ENCODE assay signal across 21 cellular contexts in the genomic region with DNA sequence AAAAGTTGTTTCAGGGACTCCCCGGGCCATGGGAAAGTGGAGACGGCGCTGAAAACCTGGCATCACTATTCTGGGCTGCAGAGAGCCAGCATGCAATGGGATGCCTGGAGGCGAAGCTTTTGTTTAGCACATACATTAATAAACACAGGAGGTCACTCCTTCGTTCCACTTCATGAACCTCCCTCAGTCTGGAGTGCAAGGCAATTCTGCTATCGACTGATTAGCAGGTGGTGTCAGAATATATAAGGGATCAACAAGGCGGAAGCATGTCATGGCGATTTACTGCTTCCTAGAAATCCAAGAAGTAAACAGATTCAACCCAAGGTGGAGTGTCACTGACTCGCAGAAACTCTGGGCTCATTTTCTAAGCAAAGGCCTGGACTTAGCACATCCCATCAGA. TPM values are rescaled to one million over a fixed set of nuclear protein-coding genes. Genes with fewer than 3 reads are reported as not detected.
DNase-seq lines count a peak whose midpoint lies in the region; ATAC-seq, FAIRE-seq and TF ChIP-seq lines count a peak whose summit lies in the region.
"Had no signal": no experiment of that assay in that cellular context is flagged by ENCODE, and none has a peak within 500 bp of the region (broad histone marks: within the 10 kb centered on the region; RNA-seq: fewer than 3 reads in every experiment).

No MANE protein-coding gene starts in this region.

- WGBS in endodermal cell (ENCODE audit: insufficient coverage in 1 of 2, insufficient read length in 1 of 2), 2 experiments = 90 to 94% methylated on average over 7 to 9 of the region's 9 CpGs
- 99% methylated on average over 9 of the region's 9 CpGs for WGBS in HepG2 (ENCODE audit: low lambda C conversion rate)

- peaks cover 25% of the 10 kb centered on the region for H4K20me1 ChIP-seq in neural progenitor cell (ENCODE audit: low read depth)
- H4K20me1 ChIP-seq in HepG2 (ENCODE audit: insufficient read depth, low read length) = no peaks in the 10 kb centered on the region; the same call in 1 of the 2 replicates

- H3K4me3 Mint-ChIP-seq in endodermal cell = no peak overlapping the region
- H3K4me3 Mint-ChIP-seq in neural progenitor cell = peak overlapping the region; percentile 54
- no peak overlapping the region for H3K4me3 Mint-ChIP-seq in Calu3 (ENCODE audit: low read depth, unreplicated experiment)
- H3K4me3 Mint-ChIP-seq: CD14-positive monocyte had no signal

- TF ChIP-seq CTCF in endodermal cell (conservative IDR thresholded peaks at IDR 0.05) = no peak
- no peak for TF ChIP-seq CTCF in neural progenitor cell (IDR thresholded peaks at IDR 0.05)
- TF ChIP-seq CTCF in HepG2 (CRISPR knock-in tag; IDR thresholded peaks at IDR 0.05) = no peak
- no peak for TF ChIP-seq CTCF in Calu3 (IDR thresholded peaks at IDR 0.05; ENCODE audit: unreplicated experiment)

- H2AFZ ChIP-seq in neural progenitor cell (replicated peaks) = no peak overlapping the region
- H2AFZ ChIP-seq in HepG2 (ENCODE audit: low read length) = no peak overlapping the region

- no peak overlapping the region for H3K27ac Mint-ChIP-seq in endodermal cell
- peak overlapping the region; percentile 72 for H3K27ac Mint-ChIP-seq in neural progenitor cell
- no peak overlapping the region for H3K27ac Mint-ChIP-seq in Calu3 (ENCODE audit: unreplicated experiment)

- H3K27ac ChIP-seq in endodermal cell (ENCODE audit: low read depth, low read length) (peak overlapping the region; percentile 78), neural progenitor cell (no peak overlapping the region), HepG2 (ENCODE audit: extremely low read length, insufficient read depth, low read length) (no peak overlapping the region)
- H3K27ac ChIP-seq: 22Rv1 had no signal

- H3K4me1 Mint-ChIP-seq in endodermal cell (peaks cover 40% of the 10 kb centered on the region), neural progenitor cell (peaks cover 80% of the 10 kb centered on the region), Calu3 (ENCODE audit: low read depth, unreplicated experiment) (no peaks in the 10 kb centered on the region)
- H3K4me1 Mint-ChIP-seq: CD14-positive monocyte had no signal

- TF ChIP-seq RAD21 in HepG2 (CRISPR knock-in tag; IDR thresholded peaks at IDR 0.05) = no peak

- CTCF ChIA-PET in HepG2 (lab: Yijun Ruan, JAX; ENCODE audit: low intra/inter-chr PET ratio, low total read pairs) = no interaction called here
- CTCF ChIA-PET in Calu3 (lab: Charles Lee) = no interaction called here

- intact Hi-C loops in HepG2 (cut with micrococcal nuclease; ENCODE audit: unreplicated experiment) = no loop called here
- intact Hi-C loops in Calu3 (cut with micrococcal nuclease; ENCODE audit: unreplicated experiment) = no loop called here

- FAIRE-seq in HepG2 (lab: Jason Lieb, UNC) = no peak
- FAIRE-seq: GM12891, H1 had no signal

- H3K36me3 ChIP-seq in endodermal cell (ENCODE audit: control insufficient read depth, insufficient read depth, low read length) (peaks cover 34% of the 10 kb centered on the region), neural progenitor cell (no peaks in the 10 kb centered on the region), HepG2 (replicated peaks in 1 of 2; ENCODE audit: control insufficient read depth in 1 of 2, insufficient read depth in 2 of 2, low read length in 2 of 2) (peaks cover 1 to 22% of the 10 kb centered on the region in 2 experiments; a peak in 4 of 5 replicates)

- BruUV-seq in HepG2 (replicated peaks; lab: Mats Ljungman, UMichigan) (no TSS peak), Calu3 (replicated peaks; lab: Mats Ljungman, UMichigan) (no TSS peak)

- POLR2A ChIA-PET in HepG2 (lab: Yijun Ruan, JAX) = no interaction called here

- no peaks in the 10 kb centered on the region for H3K9me3 Mint-ChIP-seq in endodermal cell
- no peaks in the 10 kb centered on the region for H3K9me3 Mint-ChIP-seq in neural progenitor cell
- H3K9me3 Mint-ChIP-seq in Calu3 (ENCODE audit: low read depth, unreplicated experiment) = no peaks in the 10 kb centered on the region
- H3K9me3 Mint-ChIP-seq: CD14-positive monocyte had no signal

- H3F3A ChIP-seq in neural progenitor cell (ENCODE audit: low read depth) = peaks cover 26% of the 10 kb centered on the region

- peaks cover 21% of the 10 kb centered on the region for H3K36me3 Mint-ChIP-seq in endodermal cell (ENCODE audit: low read depth)
- peaks cover 13% of the 10 kb centered on the region for H3K36me3 Mint-ChIP-seq in neural progenitor cell
- peaks cover 36% of the 10 kb centered on the region for H3K36me3 Mint-ChIP-seq in Calu3 (ENCODE audit: insufficient read depth, unreplicated experiment)

- in situ Hi-C loops in HepG2 (cut with HindIII; ENCODE audit: extremely low pct_ligation_motif_present, low pct_unique_long_range_greater_than_20kb) = loop anchor here (10.0 kb wide), 1 partner anchor 58 kb away; no protein-coding TSS in a partner anchor

- H3K9ac ChIP-seq in endodermal cell (ENCODE audit: extremely low read depth, low read length, poor library complexity, severe bottlenecking) (no peak overlapping the region), neural progenitor cell (no peak overlapping the region), HepG2 (ENCODE audit: insufficient read depth, low read depth, low read length) (no peak overlapping the region)

- peaks cover 23% of the 10 kb centered on the region for H3K4me1 ChIP-seq in endodermal cell (ENCODE audit: control insufficient read depth, insufficient read depth, low read length)
- peaks cover 30% of the 10 kb centered on the region for H3K4me1 ChIP-seq in neural progenitor cell
- peaks cover 27% of the 10 kb centered on the region for H3K4me1 ChIP-seq in HepG2 (ENCODE audit: insufficient read depth, low read length)

- DNase-seq in NCI-H2107 (lab: John Stamatoyannopoulos, UW) (peak; percentile 5), NCI-H2107 treated with DMSO at 0.1 percent for 48 hours (lab: John Stamatoyannopoulos, UW; ENCODE audit: unreplicated experiment) (no peak), NCI-H69 (lab: John Stamatoyannopoulos, UW) (peak; percentile 14), endodermal cell (peak; percentile 41), neural progenitor cell (ENCODE audit: low spot score) (no peak), HepG2 (ENCODE audit: low spot score) (no peak), NCI-H510A (lab: John Stamatoyannopoulos, UW) (no peak), Calu3 (no peak)
- DNase-seq: AML-193, COR-L47, DMS153, NCI-H1092 treated with DMSO at 0.1 percent for 48 hours, NCI-H146, NCI-H2029 treated with DMSO at 0.1 percent for 48 hours, NCI-H524, RPMI8226, SHP77 treated with DMSO at 0.1 percent for 48 hours had no signal

- no peak for TF ChIP-seq POLR2A in HepG2 (IDR thresholded peaks at IDR 0.05; ENCODE audit: insufficient read depth in 1 of 2, low read depth in 2 of 2, low read length in 2 of 2)

- no peaks in the 10 kb centered on the region for H3K27me3 Mint-ChIP-seq in endodermal cell (ENCODE audit: insufficient read depth)
- H3K27me3 Mint-ChIP-seq in neural progenitor cell (ENCODE audit: insufficient read depth, low read depth) = peaks cover 3% of the 10 kb centered on the region
- no peaks in the 10 kb centered on the region for H3K27me3 Mint-ChIP-seq in Calu3 (ENCODE audit: unreplicated experiment)

- H3K27me3 ChIP-seq in endodermal cell (ENCODE audit: control insufficient read depth, insufficient read depth, low read length, poor library complexity, severe bottlenecking) = no peaks in the 10 kb centered on the region
- no peaks in the 10 kb centered on the region for H3K27me3 ChIP-seq in neural progenitor cell
- no peaks in the 10 kb centered on the region for H3K27me3 ChIP-seq in HepG2 (ENCODE audit: control insufficient read depth in 1 of 2, insufficient read depth in 2 of 2, low read length in 2 of 2)

- no peak overlapping the region for H3K4me2 ChIP-seq in neural progenitor cell
- no peak overlapping the region for H3K4me2 ChIP-seq in HepG2 (ENCODE audit: low read depth, low read length)

- no peak for ATAC-seq in HepG2

- H3K4me3 ChIP-seq in endodermal cell (ENCODE audit: low read length) (no peak overlapping the region), neural progenitor cell (no peak overlapping the region), HepG2 (replicated peaks in 1 of 3; ENCODE audit: insufficient read depth in 1 of 3, low read depth in 2 of 3, low read length in 3 of 3) (no peak overlapping the region)

- H3K9me3 ChIP-seq in endodermal cell (ENCODE audit: control insufficient read depth, low read length) (no peaks in the 10 kb centered on the region), neural progenitor cell (ENCODE audit: low read depth) (no peaks in the 10 kb centered on the region), HepG2 (ENCODE audit: low read length) (no peaks in the 10 kb centered on the region)

- no peak for TF ChIP-seq EP300 in HepG2 (IDR thresholded peaks at IDR 0.05; ENCODE audit: low read depth in 2 of 2, low read length in 2 of 2)
- TF ChIP-seq EP300 in HepG2 (CRISPR knock-in tag; IDR thresholded peaks at IDR 0.05; ENCODE audit: borderline replicate concordance) = no peak

- H3K79me2 ChIP-seq in neural progenitor cell (ENCODE audit: low read depth) (no peaks in the 10 kb centered on the region), HepG2 (ENCODE audit: insufficient read depth, low read length) (no peaks in the 10 kb centered on the region)

RNA-seq across cellular contexts. Expression of gene MN1, which starts 45.4 kb away (rescaled TPM):
- 10 to 100 TPM in 1 of 2 donors, 1 to 10 TPM in 1; 4.4 to 17.8 TPM for total RNA-seq in endodermal cell
- 41.5 TPM for polyA plus RNA-seq in endodermal cell (2013, experiment 1 of 2)
- 44.1 TPM for polyA plus RNA-seq in endodermal cell (2013, experiment 2 of 2)
- total RNA-seq in neural progenitor cell (ENCODE audit: low replicate concordance) = 13.3 and 27.2 TPM in 2 replicates
- total RNA-seq in HepG2 (2016; rRNA removed; fragmentation: Illumina TruSeq; extraction: Trizol) = not detected in 2 replicates
- total RNA-seq in HepG2 (2016; cell fraction: cytosol; rRNA removed; fragmentation: Illumina TruSeq; extraction: Trizol; ENCODE audit: low read depth) = not detected in 2 replicates
- total RNA-seq in HepG2 (2016; cell fraction: insoluble cytoplasmic fraction; rRNA removed; fragmentation: Illumina TruSeq; extraction: Trizol) = 0.02 TPM in 1 of 2 replicates, not detected in the other
- not detected in 2 replicates for total RNA-seq in HepG2 (2016; cell fraction: membrane; rRNA removed; fragmentation: Illumina TruSeq; extraction: Trizol)
- total RNA-seq in HepG2 (2016; cell fraction: nucleus; rRNA removed; fragmentation: Illumina TruSeq; extraction: Trizol) = not detected in 2 replicates
- 0.01 and 0.09 TPM in 2 replicates for polyA plus RNA-seq in HepG2 (2011; rRNA removed)
- 0.01 and 0.03 TPM in 2 replicates for polyA plus RNA-seq in HepG2 (2011; cell fraction: cytosol; rRNA removed)
- polyA plus RNA-seq in HepG2 (2011; cell fraction: nucleus; rRNA removed) = 0.03 and 0.05 TPM in 2 replicates
- polyA plus RNA-seq in HepG2 (2012) = 0.03 and 0.04 TPM in 2 replicates
- not detected in 2 replicates for polyA plus RNA-seq in HepG2 (2016; cell fraction: cytosol; fragmentation: Illumina TruSeq; extraction: Trizol; ENCODE audit: low read depth)
- polyA plus RNA-seq in HepG2 (2016; cell fraction: insoluble cytoplasmic fraction; fragmentation: Illumina TruSeq; extraction: Trizol; ENCODE audit: low read depth) = not detected in 2 replicates
- polyA plus RNA-seq in HepG2 (2016; cell fraction: membrane; fragmentation: Illumina TruSeq; extraction: Trizol; ENCODE audit: low read depth) = not detected in 2 replicates
- 0.11 TPM in 1 of 2 replicates, not detected in the other for polyA plus RNA-seq in HepG2 (2016; cell fraction: nucleus; fragmentation: Illumina TruSeq; extraction: Trizol; ENCODE audit: insufficient read depth, low read depth)
- polyA minus RNA-seq in HepG2 (2011; rRNA and poly(A)+ RNA removed; ENCODE audit: low replicate concordance) = 0.44 and 10.0 TPM in 2 replicates
- polyA minus RNA-seq in HepG2 (2011; cell fraction: cytosol; rRNA and poly(A)+ RNA removed) = not detected in 2 replicates
- under 0.01 and 0.13 TPM in 2 replicates for polyA minus RNA-seq in HepG2 (2011; cell fraction: nucleus; rRNA and poly(A)+ RNA removed)
- 1.7 and 2.3 TPM in 2 replicates for total RNA-seq in Calu3 (2022)

Comparison
In these comparisons a context has a peak if more than half of its experiments do, and no peak if none do; other contexts are left out.
1. DNase-seq: peak in NCI-H2107 (single experiment), NCI-H69 (single experiment) and endodermal cell (single experiment); none in NCI-H2107 treated with DMSO at 0.1 percent for 48 hours (single experiment), neural progenitor cell (single experiment), HepG2 (single experiment), NCI-H510A (single experiment) and Calu3 (single experiment).